Comparison of ENCODE assay signal across 8 cellular contexts in the genomic region with DNA sequence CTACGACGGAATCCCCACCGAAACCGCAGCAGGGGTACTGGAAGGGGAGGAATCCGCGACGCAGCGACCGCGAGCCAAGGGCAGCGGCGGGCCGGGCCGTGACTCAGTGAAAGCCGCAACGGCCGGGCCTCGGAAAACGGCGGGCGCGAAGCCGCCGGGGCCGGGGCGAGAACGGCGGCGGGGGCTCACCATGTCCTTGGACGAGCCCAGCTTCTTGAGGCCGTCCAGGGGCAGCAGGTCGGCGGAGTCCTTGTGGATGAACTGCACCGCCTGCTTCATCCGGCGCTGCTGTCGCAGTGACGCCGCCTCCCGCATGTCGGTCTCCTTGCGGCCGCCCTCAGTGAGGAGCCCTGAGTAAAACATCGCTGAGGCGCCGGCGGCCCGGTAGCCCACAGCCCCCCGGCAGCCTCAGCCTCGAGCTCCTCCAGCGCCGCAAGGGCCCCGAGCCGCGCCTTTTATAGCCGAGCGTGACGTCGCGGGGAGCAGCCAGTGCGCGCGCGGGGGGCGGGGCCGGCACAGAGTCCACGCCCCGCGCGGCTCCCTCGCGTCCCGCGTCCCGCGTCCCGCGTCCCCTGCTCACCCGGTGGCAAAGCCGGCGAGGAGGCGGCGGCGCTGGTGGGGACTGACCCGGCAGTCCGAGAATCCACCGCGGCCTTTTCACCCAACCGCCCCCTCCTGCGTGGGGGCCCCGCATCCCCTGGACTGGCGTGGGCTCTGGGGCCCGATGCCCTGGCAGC. TPM values are rescaled to one million over a fixed set of nuclear protein-coding genes. Genes with fewer than 3 reads are reported as not detected.
DNase-seq lines count a peak whose midpoint lies in the region; ATAC-seq, FAIRE-seq and TF ChIP-seq lines count a peak whose summit lies in the region.

A gene (minus strand): TSS at position 429 of the 737 bp plus-strand sequence. CDS start 66 bp downstream, at position 363.

- H3K27ac ChIP-seq in H1 (ENCODE audit: low read depth, low read length): no peak within 1 kb of the TSS
- H3K27ac ChIP-seq in mesendoderm (ENCODE audit: low read depth, low read length): no peak within 1 kb of the TSS

- H2BK120ac ChIP-seq in H1 (replicated peaks; ENCODE audit: low read depth, low read length) (no peak within 1 kb of the TSS), mesendoderm (ENCODE audit: low read depth, low read length) (no peak within 1 kb of the TSS)

- CTCF ChIA-PET in activated CD8-positive, alpha-beta memory T cell treated with anti-CD3 and anti-CD28 coated beads, Interleukin-2, amount 10 ng/mL, durations not matched to agents 7 days and 5 days (lab: Charles Lee): interaction anchor here (0.8 to 1.6 kb wide), 4 partner anchors 10 to 134 kb away, joined by 4 to 12 read pairs (median 4); no protein-coding TSS in a partner anchor
- CTCF ChIA-PET in H1 (lab: Charles Lee; ENCODE audit: partially characterized antibody): interaction anchor here (1.1 to 2.1 kb wide), 4 partner anchors 11 to 91 kb away, joined by 3 to 7 read pairs (median 3); no protein-coding TSS in a partner anchor

- peak; percentile 90 for ATAC-seq in activated CD8-positive, alpha-beta memory T cell treated with anti-CD3 and anti-CD28 coated beads, Interleukin-2, amount 10 ng/mL, durations not matched to agents 7 days and 5 days
- ATAC-seq in HG02840 (IDR thresholded peaks at IDR 0.05; ENCODE audit: low FRiP score, unreplicated experiment): no peak

- H3K79me1 ChIP-seq in H1 (ENCODE audit: low read depth, low read length) (no peaks in the 10 kb centered on the region), mesendoderm (ENCODE audit: low read length) (no peaks in the 10 kb centered on the region)

- H4K91ac ChIP-seq in H1 (replicated peaks; ENCODE audit: insufficient read length, low read length): no peak within 1 kb of the TSS

- peaks cover 10% of the 10 kb centered on the region; the same call in 1 of the 2 replicates for H3K23me2 ChIP-seq in H1 (ENCODE audit: low read depth, low read length)

- no peaks in the 10 kb centered on the region for H3K79me2 ChIP-seq in H1 (ENCODE audit: control insufficient read depth in 1 of 2, insufficient read depth in 2 of 2, low read length in 2 of 2)
- no peaks in the 10 kb centered on the region for H3K79me2 ChIP-seq in mesendoderm (ENCODE audit: control insufficient read depth, insufficient read depth, low read length)

- no peaks in the 10 kb centered on the region for H3K9me3 Mint-ChIP-seq in activated CD8-positive, alpha-beta memory T cell treated with anti-CD3 and anti-CD28 coated beads, Interleukin-2, amount 10 ng/mL, durations not matched to agents 7 days and 5 days (ENCODE audit: low read depth)

- H3K9ac ChIP-seq in H1 (replicated peaks in 1 of 4; ENCODE audit: extremely low read depth in 1 of 4, low read depth in 3 of 4, low read length in 3 of 4): peak within 1 kb of the TSS in 1 of 4 experiments; percentile 80; a peak in 3 of 7 replicates
- H3K9ac ChIP-seq in mesendoderm (ENCODE audit: low read length): peak within 1 kb of the TSS; percentile 27

- POLR2A ChIA-PET in H1 (lab: Charles Lee; ENCODE audit: partially characterized antibody): interaction anchor here (0.6 to 1.4 kb wide), 4 partner anchors 12 to 452 kb away, joined by 3 to 5 read pairs (median 3); no protein-coding TSS in a partner anchor

- FAIRE-seq in H1 (lab: Jason Lieb, UNC): no peak

- no peaks in the 10 kb centered on the region for H3K36me3 ChIP-seq in H1 (ENCODE audit: control insufficient read depth in 2 of 4, insufficient read depth in 4 of 4, low read length in 3 of 4)
- no peaks in the 10 kb centered on the region for H3K36me3 ChIP-seq in mesendoderm (ENCODE audit: control insufficient read depth, insufficient read depth, low read length)

- no peak for TF ChIP-seq CTCF in H1 (IDR thresholded peaks at IDR 0.05; ENCODE audit: control extremely low read depth in 1 of 3, insufficient read depth in 1 of 3, low read depth in 1 of 3, low read length in 3 of 3)

- no peak within 1 kb of the TSS for H3K27ac Mint-ChIP-seq in activated CD8-positive, alpha-beta memory T cell treated with anti-CD3 and anti-CD28 coated beads, Interleukin-2, amount 10 ng/mL, durations not matched to agents 7 days and 5 days

- no peak within 1 kb of the TSS for H2BK5ac ChIP-seq in H1 (ENCODE audit: low read depth, low read length)
- no peak within 1 kb of the TSS for H2BK5ac ChIP-seq in mesendoderm (ENCODE audit: low read length)

- peak; percentile 92 for DNase-seq in AG20443 (ENCODE audit: low spot score)
- peak; percentile 50 for DNase-seq in H4 (ENCODE audit: low spot score)
- DNase-seq in NCI-H460 (ENCODE audit: extremely low read depth, low read depth): peak; percentile 23
- peak; percentile 78 for DNase-seq in activated CD8-positive, alpha-beta memory T cell treated with anti-CD3 and anti-CD28 coated beads, Interleukin-2, amount 10 ng/mL, durations not matched to agents 7 days and 5 days
- peak; percentile 13 to 83 for DNase-seq in H1 (ENCODE audit: low read depth in 1 of 2, low spot score in 2 of 2)
- peak; percentile 66 for DNase-seq in mesendoderm
- peak; percentile 35 to 61 (median 44) for DNase-seq in stimulated activated CD4-positive, alpha-beta T cell treated with anti-CD3 and anti-CD28 coated beads, TNF-alpha, amount 100 ng/mL, for 48 hours (ENCODE audit: low read depth in 3 of 3)

- no peak for TF ChIP-seq EP300 in H1 (IDR thresholded peaks at IDR 0.05; ENCODE audit: borderline replicate concordance in 1 of 2, low read depth in 2 of 2, low read length in 2 of 2)

- no peaks in the 10 kb centered on the region for H3K36me3 Mint-ChIP-seq in activated CD8-positive, alpha-beta memory T cell treated with anti-CD3 and anti-CD28 coated beads, Interleukin-2, amount 10 ng/mL, durations not matched to agents 7 days and 5 days

- no peak within 1 kb of the TSS for H4K5ac ChIP-seq in H1 (ENCODE audit: insufficient read length, low read depth, low read length)
- no peak within 1 kb of the TSS for H4K5ac ChIP-seq in mesendoderm (ENCODE audit: low read length)

- H3K4me2 ChIP-seq in H1 (ENCODE audit: insufficient read depth in 1 of 2, low read depth in 2 of 2, low read length in 2 of 2) (peak within 1 kb of the TSS; percentile 81 to 84), mesendoderm (ENCODE audit: low read length) (peak within 1 kb of the TSS; percentile 43)

- peak within 1 kb of the TSS; percentile 45 to 67 (median 48) for H3K4me3 ChIP-seq in H1 (ENCODE audit: extremely low read depth in 1 of 4, insufficient read depth in 2 of 4, low read depth in 3 of 4, low read length in 4 of 4)
- no peak within 1 kb of the TSS for H3K4me3 ChIP-seq in mesendoderm (ENCODE audit: low read length)

- H3K27me3 ChIP-seq in H1 (replicated peaks in 1 of 4; ENCODE audit: control insufficient read depth in 3 of 4, extremely low read depth in 1 of 4, insufficient read depth in 3 of 4, low read length in 3 of 4) (peaks cover 20 to 57% (median 50%) of the 10 kb centered on the region in 4 experiments), mesendoderm (ENCODE audit: insufficient read depth, low read length, poor library complexity) (peaks cover 29% of the 10 kb centered on the region)

- H2AK5ac ChIP-seq in H1 (ENCODE audit: low read depth, low read length): no peak within 1 kb of the TSS
- no peak within 1 kb of the TSS for H2AK5ac ChIP-seq in mesendoderm (ENCODE audit: low read length)

- no peak within 1 kb of the TSS for H2BK15ac ChIP-seq in H1 (ENCODE audit: low read length)
- H2BK15ac ChIP-seq in mesendoderm (replicated peaks; ENCODE audit: low read depth): no peak within 1 kb of the TSS

- H3K4me1 Mint-ChIP-seq in activated CD8-positive, alpha-beta memory T cell treated with anti-CD3 and anti-CD28 coated beads, Interleukin-2, amount 10 ng/mL, durations not matched to agents 7 days and 5 days: peaks cover 23% of the 10 kb centered on the region

- H3K4me3 Mint-ChIP-seq in activated CD8-positive, alpha-beta memory T cell treated with anti-CD3 and anti-CD28 coated beads, Interleukin-2, amount 10 ng/mL, durations not matched to agents 7 days and 5 days: peak within 1 kb of the TSS; percentile 67

- peak within 1 kb of the TSS; percentile 36 for H2AFZ ChIP-seq in H1 (ENCODE audit: low read length)

- H3K9me3 ChIP-seq in H1 (ENCODE audit: insufficient read depth in 2 of 2, low read depth in 1 of 2, low read length in 1 of 2): no peaks in the 10 kb centered on the region

- H3K14ac ChIP-seq in H1 (ENCODE audit: insufficient read length): no peak within 1 kb of the TSS

- H3K27me3 Mint-ChIP-seq in activated CD8-positive, alpha-beta memory T cell treated with anti-CD3 and anti-CD28 coated beads, Interleukin-2, amount 10 ng/mL, durations not matched to agents 7 days and 5 days: peaks cover 62% of the 10 kb centered on the region

- WGBS in H1 (ENCODE audit: extremely low coverage in 1 of 2, insufficient coverage in 1 of 2, insufficient read length in 1 of 2, insufficient replicate concordance in 2 of 2, low coverage in 1 of 2, low lambda C conversion rate in 2 of 2, missing lambda C conversion rate in 1 of 2), 2 experiments: 2% methylated on average over 73 of the region's 93 CpGs; no CpG with 5 or more reads in 1 of the 2 experiments
- no CpG with 5 or more reads among the region's 93 CpGs for WGBS in mesendoderm (ENCODE audit: extremely low coverage, insufficient coverage, low lambda C conversion rate)

- TF ChIP-seq RAD21 in H1 (IDR thresholded peaks at IDR 0.05 in 1 of 2, conservative IDR thresholded peaks at IDR 0.05 in 1 of 2; ENCODE audit: low read depth in 2 of 2, low read length in 2 of 2): no peak

- TF ChIP-seq POLR2A in H1 (IDR thresholded peaks at IDR 0.05; ENCODE audit: control extremely low read depth in 1 of 2, low read depth in 2 of 2, low read length in 2 of 2): peak in 1 of 2 experiments; percentile 39; a peak in 1 of 3 replicates

- H4K20me1 ChIP-seq in H1 (replicated peaks in 1 of 2; ENCODE audit: control insufficient read depth in 1 of 2, insufficient read depth in 2 of 2, low read length in 2 of 2): peaks cover 2% of the 10 kb centered on the region in 2 experiments

- H3K56ac ChIP-seq in H1 (replicated peaks; ENCODE audit: insufficient read length, low read depth, low read length) (no peak within 1 kb of the TSS), mesendoderm (ENCODE audit: low read length) (peak within 1 kb of the TSS; percentile 50)

- H3K4ac ChIP-seq in H1 (replicated peaks; ENCODE audit: insufficient read length, low read depth, low read length): no peak within 1 kb of the TSS
- no peak within 1 kb of the TSS for H3K4ac ChIP-seq in mesendoderm (ENCODE audit: low read depth, low read length)

- H3K23ac ChIP-seq in H1 (ENCODE audit: insufficient read length): no peak within 1 kb of the TSS
- H3K23ac ChIP-seq in mesendoderm (ENCODE audit: low read length): peak within 1 kb of the TSS; percentile 50

- H4K8ac ChIP-seq in H1 (ENCODE audit: extremely low read depth, insufficient read depth, low read length) (peak within 1 kb of the TSS; percentile 42; the same call in 1 of the 2 replicates), mesendoderm (ENCODE audit: low read depth, low read length) (no peak within 1 kb of the TSS)

- H3K18ac ChIP-seq in H1 (ENCODE audit: extremely low read depth, low read length): no peak within 1 kb of the TSS; the same call in none of the 2 replicates
- H3K18ac ChIP-seq in mesendoderm (ENCODE audit: low read length): no peak within 1 kb of the TSS

- no peak within 1 kb of the TSS for H2BK20ac ChIP-seq in H1 (ENCODE audit: low read length)

- H3K4me1 ChIP-seq in H1 (replicated peaks in 1 of 4; ENCODE audit: control insufficient read depth in 3 of 4, insufficient read depth in 4 of 4, low read length in 3 of 4) (peaks cover 0 to 8% (median 6%) of the 10 kb centered on the region in 4 experiments; a peak in 6 of 7 replicates), mesendoderm (ENCODE audit: control insufficient read depth, low read depth, low read length) (no peaks in the 10 kb centered on the region)

- no peak within 1 kb of the TSS for H2BK12ac ChIP-seq in H1 (ENCODE audit: low read depth, low read length)

RNA-seq across cellular contexts. Expression of the gene that starts here (rescaled TPM):
- total RNA-seq in H4 (2014; rRNA removed; shearing (Covaris generic)): 26.9 and 28.7 TPM in 2 replicates
- 13.5 and 14.8 TPM in 2 replicates for total RNA-seq in NCI-H460 (2014; rRNA removed; shearing (Covaris generic))
- polyA plus RNA-seq in NCI-H460 (2014; cell fraction: nucleus; rRNA removed): 27.0 and 54.7 TPM in 2 replicates
- 1 to 10 TPM in 1 of 2 experiments, under 1 TPM in 1; 0.91 to 2.1 TPM for total RNA-seq in activated CD8-positive, alpha-beta memory T cell treated with anti-CD3 and anti-CD28 coated beads, Interleukin-2, amount 10 ng/mL, durations not matched to agents 7 days and 5 days
- 7.1 and 7.8 TPM in 2 replicates for total RNA-seq in H1 (2021; fragmentation: NEBNext Ultra II Directional; extraction: Animal tissue kit (Norgen Biotek cat#: 25700))
- 2.4 and 3.9 TPM in 2 replicates for polyA plus RNA-seq in H1 (2011; rRNA removed)
- polyA plus RNA-seq in H1 (2011; cell fraction: cytosol; rRNA removed): 3.6 TPM
- polyA plus RNA-seq in H1 (2011; cell fraction: nucleus; rRNA removed): 2.2 TPM
- 3.5 to 4.2 TPM (median 4.0 TPM) in 4 replicates for polyA plus RNA-seq in H1 (2012, experiment 1 of 2)
- polyA plus RNA-seq in H1 (2012, experiment 2 of 2): 2.3 TPM
- 4.9 TPM for polyA plus RNA-seq in H1 (2013, experiment 1 of 2)
- polyA plus RNA-seq in H1 (2013, experiment 2 of 2): 4.9 TPM
- 9.2 and 10.0 TPM in 2 replicates for polyA minus RNA-seq in H1 (2011; rRNA and poly(A)+ RNA removed)
- 6.5 TPM for polyA minus RNA-seq in H1 (2011; cell fraction: cytosol; rRNA and poly(A)+ RNA removed)
- polyA minus RNA-seq in H1 (2011; cell fraction: nucleus; rRNA and poly(A)+ RNA removed): 4.4 TPM
- 2.1 TPM for polyA plus RNA-seq in mesendoderm (2013, experiment 1 of 2)
- polyA plus RNA-seq in mesendoderm (2013, experiment 2 of 2): 2.3 TPM

Comparison
In these comparisons a context has a peak if more than half of its experiments do, and no peak if none do; other contexts are left out.
1. DNase-seq: peak in every context shown above with its lines; median percentile 92 in AG20443; 78 in activated CD8-positive, alpha-beta memory T cell treated with anti-CD3 and anti-CD28 coated beads, Interleukin-2, amount 10 ng/mL, durations not matched to agents 7 days and 5 days; 66 in mesendoderm; 50 in H4; 48 in H1; 44 in stimulated activated CD4-positive, alpha-beta T cell treated with anti-CD3 and anti-CD28 coated beads, TNF-alpha, amount 100 ng/mL, for 48 hours; 23 in NCI-H460.